8 cellular contexts compared by ENCODE assay signal in the genomic region with DNA sequence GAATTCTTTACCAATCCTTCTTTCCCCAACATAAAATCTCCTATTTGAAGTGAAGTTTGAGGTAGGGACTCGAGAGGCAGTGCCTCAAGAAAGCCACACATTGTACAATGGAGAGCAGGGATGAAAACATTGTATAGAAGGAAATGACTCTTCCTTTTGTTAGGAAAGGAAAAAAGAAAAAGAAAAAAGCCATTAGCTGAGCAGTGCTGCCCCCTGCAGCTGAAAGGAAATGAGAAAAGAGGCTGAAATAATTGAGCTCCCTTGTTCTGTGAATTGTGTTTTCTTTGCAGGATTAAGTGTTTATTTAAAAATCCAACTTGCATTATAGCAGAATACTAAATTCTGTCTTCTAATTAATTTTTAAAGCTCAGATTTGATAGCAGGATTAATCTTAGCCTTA.
DNase-seq lines count a peak whose midpoint lies in the region; ATAC-seq, FAIRE-seq and TF ChIP-seq lines count a peak whose summit lies in the region.

No MANE protein-coding gene starts in this region.

- DNase-seq in AG09319 (ENCODE audit: extremely low read depth, low read depth): no peak
- peak; percentile 53 for DNase-seq in HT-29 (ENCODE audit: low spot score)
- peak; percentile 18 for DNase-seq in kidney glomerular epithelial cell (lab: John Stamatoyannopoulos, UW)
- DNase-seq in stimulated activated naive CD4-positive, alpha-beta T cell treated with Interleukin-2 at 50 U/mL for 16 hours (lab: John Stamatoyannopoulos, UW): no peak
- DNase-seq in cortex of kidney (lab: John Stamatoyannopoulos, UW): no peak

- FAIRE-seq in TTC549 (lab: Jason Lieb, UNC): peak; percentile 19

- TF ChIP-seq CTCF in AG09319 (IDR thresholded peaks at IDR 0.05; ENCODE audit: low read depth, low read length): peak; percentile 62

- ATAC-seq in GM19452 (IDR thresholded peaks at IDR 0.05; ENCODE audit: unreplicated experiment): no peak
- ATAC-seq in HG03159 (IDR thresholded peaks at IDR 0.05; ENCODE audit: unreplicated experiment): no peak

Comparison
In these comparisons a context has a peak if more than half of its experiments do, and no peak if none do; other contexts are left out.
1. DNase-seq: peak in HT-29 (single experiment) and kidney glomerular epithelial cell (single experiment); none in AG09319 (single experiment), stimulated activated naive CD4-positive, alpha-beta T cell treated with Interleukin-2 at 50 U/mL for 16 hours (single experiment) and cortex of kidney (single experiment).